Comparison of ENCODE assay signal across 20 cellular contexts in the genomic region with DNA sequence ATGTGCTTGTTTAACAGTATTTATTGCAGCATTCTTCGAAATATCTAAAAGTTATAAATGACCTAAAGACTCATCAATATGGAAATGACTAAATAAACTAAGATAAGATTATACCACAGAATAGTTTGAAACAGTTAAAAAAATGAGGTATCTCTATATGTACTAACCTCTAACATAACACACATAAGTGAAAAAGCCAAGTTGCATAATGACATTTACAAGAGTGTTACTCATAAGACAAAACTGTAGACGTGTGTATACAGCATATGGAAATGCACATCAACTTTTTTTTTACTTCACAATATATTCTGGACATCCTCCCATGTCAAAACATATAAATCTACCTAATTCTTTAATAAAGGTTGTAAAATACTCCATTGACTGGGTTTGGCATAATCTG.
"Had no signal": no experiment of that assay in that cellular context is flagged by ENCODE, and none has a peak within 500 bp of the region (broad histone marks: within the 10 kb centered on the region; RNA-seq: fewer than 3 reads in every experiment).

No MANE protein-coding gene starts in this region.

- H3K4me3 Mint-ChIP-seq: activated CD4-positive, alpha-beta memory T cell treated with anti-CD3 and anti-CD28 coated beads, Interleukin-2, amount 10 ng/mL, durations not matched to agents 7 days and 5 days; activated T-cell treated with anti-CD3 and anti-CD28 coated beads, Interleukin-2, amount 50 U/mL, for 4 hours; brain; effector memory CD8-positive, alpha-beta T cell; memory B cell; naive thymus-derived CD8-positive, alpha-beta T cell; stimulated activated memory B cell treated with anti-CD40 and anti-IgM and Interleukin-4, amounts not matched to agents 10 μg/mL and 1 μg/mL and 100 μg/mL, for 72 hours had no signal

- H3K9me3 Mint-ChIP-seq: activated CD4-positive, alpha-beta memory T cell treated with anti-CD3 and anti-CD28 coated beads, Interleukin-2, amount 10 ng/mL, durations not matched to agents 7 days and 5 days; activated naive CD4-positive, alpha-beta T cell treated with anti-CD3 and anti-CD28 coated beads, Interleukin-2, amount 50 U/mL, for 72 hours; activated T-cell treated with anti-CD3 and anti-CD28 coated beads, Interleukin-2, amount 50 U/mL, for 4 hours; brain; effector memory CD8-positive, alpha-beta T cell; memory B cell; naive thymus-derived CD8-positive, alpha-beta T cell; stimulated activated memory B cell treated with anti-CD40 and anti-IgM and Interleukin-4, amounts not matched to agents 10 μg/mL and 1 μg/mL and 100 μg/mL, for 72 hours had no signal

- H3K4me3 ChIP-seq: left lung, pancreas, tibial artery had no signal

- H3K27me3 Mint-ChIP-seq: activated CD4-positive, alpha-beta memory T cell treated with anti-CD3 and anti-CD28 coated beads, Interleukin-2, amount 10 ng/mL, durations not matched to agents 7 days and 5 days; memory B cell; stimulated activated memory B cell treated with anti-CD40 and anti-IgM and Interleukin-4, amounts not matched to agents 10 μg/mL and 1 μg/mL and 100 μg/mL, for 72 hours had no signal

- H3K27ac ChIP-seq: epithelial cell of prostate, left lung, pancreas, tibial artery had no signal

- H3K36me3 Mint-ChIP-seq: brain; memory B cell; stimulated activated memory B cell treated with anti-CD40 and anti-IgM and Interleukin-4, amounts not matched to agents 10 μg/mL and 1 μg/mL and 100 μg/mL, for 72 hours had no signal

- H3K36me3 ChIP-seq: pancreas, tibial artery had no signal

- H3K27me3 ChIP-seq: left lung, pancreas, tibial artery had no signal

- H3K9me3 ChIP-seq: left lung, pancreas, tibial artery had no signal

- DNase-seq: activated CD4-positive, alpha-beta memory T cell treated with anti-CD3 and anti-CD28 coated beads, Interleukin-2, amount 10 ng/mL, durations not matched to agents 7 days and 5 days; activated CD4-positive, alpha-beta T cell treated with anti-CD3 and anti-CD28 coated beads for 1 hour; activated gamma-delta T cell; activated T-cell treated with anti-CD3 and anti-CD28 coated beads, Interleukin-2, amount 50 U/mL, for 4 hours; amygdala; cerebellar nuclear complex; dermis blood vessel endothelial cell; effector memory CD8-positive, alpha-beta T cell; hippocampal formation; kidney; left lung; naive thymus-derived CD8-positive, alpha-beta T cell; pancreas; T-helper 9 cell; tibial artery had no signal

- H3K27ac Mint-ChIP-seq: activated CD4-positive, alpha-beta memory T cell treated with anti-CD3 and anti-CD28 coated beads, Interleukin-2, amount 10 ng/mL, durations not matched to agents 7 days and 5 days; activated naive CD4-positive, alpha-beta T cell treated with anti-CD3 and anti-CD28 coated beads, Interleukin-2, amount 50 U/mL, for 72 hours; brain; effector memory CD8-positive, alpha-beta T cell; memory B cell; naive thymus-derived CD8-positive, alpha-beta T cell; stimulated activated memory B cell treated with anti-CD40 and anti-IgM and Interleukin-4, amounts not matched to agents 10 μg/mL and 1 μg/mL and 100 μg/mL, for 72 hours had no signal

- H3K4me1 Mint-ChIP-seq: activated CD4-positive, alpha-beta memory T cell treated with anti-CD3 and anti-CD28 coated beads, Interleukin-2, amount 10 ng/mL, durations not matched to agents 7 days and 5 days; brain had no signal

- ATAC-seq: activated T-cell treated with anti-CD3 and anti-CD28 coated beads, Interleukin-2, amount 50 U/mL, for 4 hours; effector memory CD8-positive, alpha-beta T cell; left lung; naive thymus-derived CD8-positive, alpha-beta T cell; pancreas; stimulated activated memory B cell treated with anti-CD40 and anti-IgM and Interleukin-4, amounts not matched to agents 10 μg/mL and 1 μg/mL and 100 μg/mL, for 72 hours had no signal

- H3K4me1 ChIP-seq: pancreas had no signal
